Comparison of ENCODE assay signal across 8 cellular contexts in genomic region chr21:26965567-26966359, GRCh38. TPM values are rescaled to one million over a fixed set of nuclear protein-coding genes. Genes with fewer than 3 reads are reported as not detected.
DNase-seq lines count a peak whose midpoint lies in the region; ATAC-seq and TF ChIP-seq lines count a peak whose summit lies in the region.

No MANE protein-coding gene starts in this region.

- no peak overlapping the region for H3K9ac ChIP-seq in muscle layer of colon (ENCODE audit: low read length)

- peak; percentile 27; the same call in 1 of the 2 replicates for TF ChIP-seq CTCF in AG04450 (IDR thresholded peaks at IDR 0.05; ENCODE audit: low read depth, low read length)
- TF ChIP-seq CTCF in CD4-positive, alpha-beta T cell (IDR thresholded peaks at IDR 0.05), result no peak

- POLR2A ChIA-PET in AG04450 (lab: Yijun Ruan, JAX), result interaction anchor here (1.3 kb wide), 2 partner anchors 166 to 604 kb away, joined by 3 to 8 read pairs; no protein-coding TSS in a partner anchor
- POLR2A ChIA-PET in CD4-positive, alpha-beta T cell (lab: Charles Lee), result no interaction called here

- no peaks in the 10 kb centered on the region for H3K27me3 ChIP-seq in AG04450 (ENCODE audit: control insufficient read depth, insufficient read depth, low read length)
- H3K27me3 ChIP-seq in esophagus (ENCODE audit: control insufficient read depth in 1 of 2, insufficient read depth in 2 of 2, low read length in 2 of 2), result peaks cover 0 to 3% of the 10 kb centered on the region in 2 donors
- H3K27me3 ChIP-seq in muscle layer of colon (ENCODE audit: control insufficient read depth in 1 of 2, insufficient read depth in 2 of 2, low read length in 2 of 2), result peaks cover 0 to 13% of the 10 kb centered on the region in 2 donors
- peaks cover 39% of the 10 kb centered on the region for H3K27me3 ChIP-seq in CD4-positive, alpha-beta T cell (ENCODE audit: control insufficient read depth, insufficient read depth, low read length)

- DNase-seq in AG04450 (ENCODE audit: low read depth, low spot score), result no peak
- peak; percentile 61 for DNase-seq in NCI-H1694 (lab: John Stamatoyannopoulos, UW)
- DNase-seq in activated effector memory CD4-positive, alpha-beta T cell treated with anti-CD3 and anti-CD28 coated beads, Interleukin-2, amount 50 U/mL, for 16 hours, result no peak
- DNase-seq in CD4-positive, alpha-beta T cell, result no peak

- H3K9me3 Mint-ChIP-seq in CD4-positive, alpha-beta T cell, result no peaks in the 10 kb centered on the region

- H3K36me3 ChIP-seq in esophagus (ENCODE audit: control insufficient read depth in 2 of 2, insufficient read depth in 2 of 2, low read length in 1 of 2), result no peaks in the 10 kb centered on the region
- H3K36me3 ChIP-seq in muscle layer of colon (ENCODE audit: insufficient read depth, low read length), result no peaks in the 10 kb centered on the region

- peaks cover 64% of the 10 kb centered on the region for H3K27me3 Mint-ChIP-seq in CD4-positive, alpha-beta T cell

- no peaks in the 10 kb centered on the region; the same call in 1 of the 2 replicates for H3K9me3 ChIP-seq in AG04450 (ENCODE audit: control insufficient read depth, insufficient read depth, low read length)
- peaks cover 0 to 6% of the 10 kb centered on the region in 2 donors for H3K9me3 ChIP-seq in esophagus (ENCODE audit: control insufficient read depth in 2 of 2, insufficient read depth in 1 of 2, low read depth in 1 of 2, low read length in 1 of 2)
- no peaks in the 10 kb centered on the region for H3K9me3 ChIP-seq in muscle layer of colon (ENCODE audit: low read length)
- H3K9me3 ChIP-seq in CD4-positive, alpha-beta T cell (ENCODE audit: control insufficient read depth, low read length), result no peaks in the 10 kb centered on the region

- no peak overlapping the region for H3K27ac ChIP-seq in AG04450 (ENCODE audit: low read depth, low read length)
- peak overlapping the region; percentile 53 to 54 for H3K27ac ChIP-seq in esophagus (ENCODE audit: low read depth in 2 of 2, low read length in 1 of 2)
- peak overlapping the region; percentile 14 for H3K27ac ChIP-seq in muscle layer of colon (ENCODE audit: low read depth, low read length)
- H3K27ac ChIP-seq in CD4-positive, alpha-beta T cell (ENCODE audit: low read depth, low read length), result no peak overlapping the region

- CTCF ChIA-PET in AG04450 (lab: Charles Lee), result no interaction called here
- CTCF ChIA-PET in CD4-positive, alpha-beta T cell (lab: Charles Lee), result no interaction called here

- H3K4me1 ChIP-seq in esophagus (ENCODE audit: control insufficient read depth in 2 of 2, insufficient read depth in 2 of 2, low read length in 1 of 2), result peaks cover 0 to 12% of the 10 kb centered on the region in 2 donors
- H3K4me1 ChIP-seq in muscle layer of colon (ENCODE audit: insufficient read depth, low read length), result peaks cover 4% of the 10 kb centered on the region

- H3K27ac Mint-ChIP-seq in CD4-positive, alpha-beta T cell, result no peak overlapping the region

- H3K36me3 Mint-ChIP-seq in CD4-positive, alpha-beta T cell (ENCODE audit: low read depth), result no peaks in the 10 kb centered on the region

- no peak overlapping the region for H3K4me3 Mint-ChIP-seq in CD4-positive, alpha-beta T cell

- WGBS in esophagus, 2 donors, result 7% methylated on average over 81 to 90 of the region's 90 CpGs

- H3K4me3 ChIP-seq in AG04450 (ENCODE audit: low read depth, low read length) (peak overlapping the region; percentile 73), esophagus (ENCODE audit: low read depth in 1 of 2, low read length in 2 of 2) (peak overlapping the region; percentile 41 to 55), muscle layer of colon (ENCODE audit: low read depth in 1 of 2, low read length in 2 of 2) (peak overlapping the region; percentile 71 to 72)

- no peaks in the 10 kb centered on the region for H3K4me1 Mint-ChIP-seq in CD4-positive, alpha-beta T cell (ENCODE audit: low read depth)

- intact Hi-C loops in CD4-positive, alpha-beta T cell (cut with DNase I, micrococcal nuclease), result no loop called here

- no peak for ATAC-seq in GM18520 (IDR thresholded peaks at IDR 0.05; ENCODE audit: unreplicated experiment)
- no peak for ATAC-seq in GM19023 (IDR thresholded peaks at IDR 0.05; ENCODE audit: unreplicated experiment)
- ATAC-seq in CD4-positive, alpha-beta T cell (ENCODE audit: poor library complexity), result no peak

RNA-seq across cellular contexts. Expression of gene ADAMTS5, which starts 1.1 kb away (rescaled TPM):
- 3.1 and 4.1 TPM in 2 replicates for polyA plus RNA-seq in AG04450 (2011; rRNA removed)
- polyA minus RNA-seq in AG04450 (2011; rRNA and poly(A)+ RNA removed), result 5.9 and 7.0 TPM in 2 replicates
- under 1 TPM; 0.41 to 0.60 TPM for polyA plus RNA-seq in esophagus
- not detected for total RNA-seq in CD4-positive, alpha-beta T cell

Comparison
In these comparisons a context has a peak if more than half of its experiments do, and no peak if none do; other contexts are left out.
1. H3K27ac ChIP-seq: peak in esophagus (2 of 2) and muscle layer of colon (single experiment); none in AG04450 (single experiment) and CD4-positive, alpha-beta T cell (single experiment).
2. Peak in every context shown above with its lines, with median percentiles within 50 percentile points of each other: H3K4me3 ChIP-seq.